In the genomic region with DNA sequence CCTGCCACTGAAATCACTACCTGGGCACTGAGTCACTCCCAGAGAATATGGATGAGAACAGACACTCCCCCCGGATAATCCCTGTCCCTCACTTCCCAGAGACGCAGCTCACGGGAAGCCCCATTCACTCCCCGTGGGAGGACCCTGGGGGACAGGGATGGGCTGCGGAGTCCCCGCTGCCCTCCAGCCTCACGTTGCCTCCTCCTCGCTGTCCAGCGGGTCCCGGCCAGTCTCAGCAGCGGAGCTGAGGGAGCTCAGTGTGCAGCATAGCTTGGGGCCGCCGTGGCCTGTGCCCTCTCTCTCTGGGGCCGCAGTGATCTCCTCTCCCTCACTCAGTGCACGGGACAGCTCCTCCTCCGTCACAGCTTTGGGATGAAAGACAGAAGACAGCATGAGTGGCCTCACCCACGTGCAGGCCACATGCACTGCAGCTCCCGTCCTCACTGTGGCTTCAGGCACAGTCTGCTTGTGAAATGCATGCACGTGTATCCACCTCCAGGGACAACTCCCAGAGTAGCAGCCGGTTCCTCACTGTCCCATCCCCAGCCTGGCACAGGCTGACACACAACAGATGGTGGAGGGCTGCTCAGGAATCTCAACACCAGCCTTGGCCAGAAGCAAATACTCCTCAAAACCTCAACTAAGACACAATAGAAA, we compare ENCODE assay signal across 16 cellular contexts. TPM values are rescaled to one million over a fixed set of nuclear protein-coding genes. Genes with fewer than 3 reads are reported as not detected.
DNase-seq lines count a peak whose midpoint lies in the region; ATAC-seq, FAIRE-seq and TF ChIP-seq lines count a peak whose summit lies in the region.
"Had no signal": no experiment of that assay in that cellular context is flagged by ENCODE, and none has a peak within 500 bp of the region (broad histone marks: within the 10 kb centered on the region; RNA-seq: fewer than 3 reads in every experiment).

No MANE protein-coding gene starts in this region.

- DNase-seq in K562 (ENCODE audit: extremely low read depth in 1 of 4, low spot score in 3 of 4), result no peak
- no peak for DNase-seq in left lobe of liver (ENCODE audit: low spot score)
- DNase-seq in T-helper 9 cell, result no peak
- DNase-seq in NCI-H1417 treated with DMSO at 0.1 percent for 48 hours (lab: John Stamatoyannopoulos, UW), result no peak
- DNase-seq in osteocyte (ENCODE audit: extremely low spot score, unreplicated experiment), result no peak
- no peak for DNase-seq in Right ventricle myocardium inferior (ENCODE audit: missing footprints)
- DNase-seq: activated T-cell treated with anti-CD3 and anti-CD28 coated beads for 4 hours; MM.1S; stimulated activated CD4-positive, alpha-beta T cell treated with anti-CD3 and anti-CD28 coated beads, Interleukin-4, amount 100 ng/mL, for 24 hours; stimulated activated naive CD4-positive, alpha-beta T cell treated with Interleukin-2 at 50 U/mL for 16 hours had no signal

- no peak overlapping the region for H3K4me3 Mint-ChIP-seq in osteocyte (ENCODE audit: unreplicated experiment)

- WGBS in K562 (ENCODE audit: insufficient coverage, low coverage, missing lambda C conversion rate), result 47% methylated on average over 20 of the region's 20 CpGs

- no TSS peak for BruUV-seq in K562 (replicated peaks; lab: Mats Ljungman, UMichigan)

- peak overlapping the region; percentile 56 to 95 (median 91); a peak in 17 of 22 replicates for H3K4me2 ChIP-seq in BLaER1 treated with 17β-estradiol and CSF1 and Interleukin-3, amounts not matched to agents 10 nM and 100 nM
- no peak overlapping the region for H3K4me2 ChIP-seq in K562 (ENCODE audit: insufficient read depth, low read length)

- TF ChIP-seq RAD21 in K562 (CRISPR knock-in tag; conservative IDR thresholded peaks at IDR 0.05 in 1 of 2, IDR thresholded peaks at IDR 0.05 in 1 of 2), result no peak

- no peaks in the 10 kb centered on the region for H3K27me3 Mint-ChIP-seq in osteocyte (ENCODE audit: unreplicated experiment)

- no peak overlapping the region for H3K4me3 ChIP-seq in BLaER1 treated with 17β-estradiol and CSF1 and Interleukin-3, amounts not matched to agents 10 nM and 100 nM
- H3K4me3 ChIP-seq in K562, result no peak overlapping the region

- ATAC-seq in K562, result no peak; the same call in 2 of the 3 replicates
- ATAC-seq in left lobe of liver, result peak; percentile 5
- no peak for ATAC-seq in Right ventricle myocardium inferior

- peak overlapping the region in 3 of 11 experiments; percentile 19 to 60 (median 53); a peak in 3 of 22 replicates for H3K9ac ChIP-seq in BLaER1 treated with 17β-estradiol and CSF1 and Interleukin-3, amounts not matched to agents 10 nM and 100 nM
- H3K9ac ChIP-seq in K562 (ENCODE audit: insufficient read depth in 1 of 2, low read depth in 2 of 2, low read length in 2 of 2), result peak overlapping the region in 1 of 2 experiments; percentile 43; a peak in 1 of 4 replicates

- peaks cover 11 to 39% (median 19%) of the 10 kb centered on the region in 11 experiments; a peak in 19 of 22 replicates for H3K36me3 ChIP-seq in BLaER1 treated with 17β-estradiol and CSF1 and Interleukin-3, amounts not matched to agents 10 nM and 100 nM
- peaks cover 12% of the 10 kb centered on the region; the same call in 1 of the 3 replicates for H3K36me3 ChIP-seq in K562 (ENCODE audit: control insufficient read depth, insufficient read depth, low read length)

- in situ Hi-C loops in K562 (cut with MboI), result no loop called here

- H3K9me3 Mint-ChIP-seq in osteocyte (ENCODE audit: unreplicated experiment), result no peaks in the 10 kb centered on the region

- H4K20me1 ChIP-seq in BLaER1 treated with 17β-estradiol and CSF1 and Interleukin-3, amounts not matched to agents 10 nM and 100 nM, result peaks cover 35 to 88% (median 64%) of the 10 kb centered on the region in 11 experiments; a peak in 21 of 22 replicates
- peaks cover 15% of the 10 kb centered on the region for H4K20me1 ChIP-seq in K562 (replicated peaks; ENCODE audit: control insufficient read depth, insufficient read depth, low read length)

- TF ChIP-seq CTCF in K562 (IDR thresholded peaks at IDR 0.05 in 2 of 3, conservative IDR thresholded peaks at IDR 0.05 in 1 of 3; ENCODE audit: insufficient read depth in 2 of 3, low read depth in 1 of 3, low read length in 3 of 3), result no peak
- no peak for TF ChIP-seq CTCF in osteocyte (IDR thresholded peaks at IDR 0.05)

- peak overlapping the region in 3 of 11 experiments; percentile 8 to 75 (median 14); a peak in 3 of 22 replicates for H3K27ac ChIP-seq in BLaER1 treated with 17β-estradiol and CSF1 and Interleukin-3, amounts not matched to agents 10 nM and 100 nM
- no peak overlapping the region for H3K27ac ChIP-seq in K562 (ENCODE audit: extremely low read depth, low read depth, low read length)

- CTCF ChIA-PET in K562 (lab: Yijun Ruan, JAX; ENCODE audit: low intra/inter-chr PET ratio), result no interaction called here

- H3K36me3 Mint-ChIP-seq in osteocyte (ENCODE audit: unreplicated experiment), result no peaks in the 10 kb centered on the region

- H2AFZ ChIP-seq in K562 (ENCODE audit: low read depth, low read length), result no peak overlapping the region

- peaks cover 41 to 99% (median 91%) of the 10 kb centered on the region in 10 experiments for H3K4me1 ChIP-seq in BLaER1 treated with 17β-estradiol and CSF1 and Interleukin-3, amounts not matched to agents 10 nM and 100 nM
- H3K4me1 ChIP-seq in K562 (replicated peaks in 1 of 2; ENCODE audit: control insufficient read depth in 2 of 2, insufficient read depth in 2 of 2, low read length in 2 of 2), result peaks cover 0 to 68% of the 10 kb centered on the region in 2 experiments; a peak in 2 of 5 replicates

- TF ChIP-seq POLR2A in GM19193 (IDR thresholded peaks at IDR 0.05; ENCODE audit: extremely low read depth, insufficient read depth, insufficient read length) (peak; percentile 7), K562 (conservative IDR thresholded peaks at IDR 0.05) (no peak)

- H3K79me2 ChIP-seq in K562 (ENCODE audit: control insufficient read depth, insufficient read depth, low read length), result no peaks in the 10 kb centered on the region

- FAIRE-seq in K562 (lab: Jason Lieb, UNC), result no peak
- FAIRE-seq: endometrium, TTC549 had no signal

- no peaks in the 10 kb centered on the region for H3K4me1 Mint-ChIP-seq in osteocyte (ENCODE audit: unreplicated experiment)

- H3K9me3 ChIP-seq in BLaER1 treated with 17β-estradiol and CSF1 and Interleukin-3, amounts not matched to agents 10 nM and 100 nM (replicated peaks in 1 of 11), result no peaks in the 10 kb centered on the region
- no peaks in the 10 kb centered on the region for H3K9me3 ChIP-seq in K562 (replicated peaks; ENCODE audit: control insufficient read depth, insufficient read depth, low read depth, low read length)

- no peaks in the 10 kb centered on the region for H3K27me3 ChIP-seq in BLaER1 treated with 17β-estradiol and CSF1 and Interleukin-3, amounts not matched to agents 10 nM and 100 nM
- H3K27me3 ChIP-seq in K562 (ENCODE audit: control insufficient read depth in 2 of 2, insufficient read depth in 2 of 2, low read length in 2 of 2), result no peaks in the 10 kb centered on the region

- no peak for TF ChIP-seq EP300 in K562 (IDR thresholded peaks at IDR 0.05; ENCODE audit: low read length)

- intact Hi-C loops in K562 (cut with micrococcal nuclease) (no loop called here), Right ventricle myocardium inferior (cut with DNase I) (no loop called here)

- no peak overlapping the region for H3K27ac Mint-ChIP-seq in osteocyte (ENCODE audit: unreplicated experiment)

- peaks cover 7% of the 10 kb centered on the region for H3K9me1 ChIP-seq in K562 (ENCODE audit: control insufficient read depth, insufficient read depth, low read length)

- POLR2A ChIA-PET in K562 (lab: Yijun Ruan, JAX), result interaction anchor here (0.6 to 1.1 kb wide), 5 partner anchors 9 to 162 kb away, joined by 3 to 5 read pairs (median 4); no protein-coding TSS in a partner anchor

RNA-seq across cellular contexts. Expression of a gene that starts 7.4 kb away (rescaled TPM):
- 10.0 and 50.7 TPM in 2 replicates for total RNA-seq in K562 (2011; cell fraction: chromatin; rRNA removed; ENCODE audit: low replicate concordance)
- total RNA-seq in K562 (2011; cell fraction: nucleolus; rRNA removed), result 29.3 and 41.0 TPM in 2 replicates
- total RNA-seq in K562 (2011; cell fraction: nucleoplasm; rRNA removed), result 13.9 and 21.2 TPM in 2 replicates
- total RNA-seq in K562 (2014; rRNA removed) (12.6 and 17.3 TPM in 2 replicates), K562 (2014; rRNA removed; fragmentation: Illumina TruSeq; extraction: Trizol) (0.35 and 0.55 TPM in 2 replicates), K562 (2015; rRNA removed; fragmentation: Illumina TruSeq; extraction: Trizol) (2.6 and 2.7 TPM in 2 replicates), K562 (2021) (7.6 and 8.3 TPM in 2 replicates), left lobe of liver (13.9 TPM), osteocyte (23.0 and 23.4 TPM in 2 replicates), Right ventricle myocardium inferior (16.8 TPM)
- polyA plus RNA-seq in K562 (2011; rRNA removed) (2.3 and 5.5 TPM in 2 replicates), K562 (2014; fragmentation: Illumina TruSeq; extraction: Trizol) (0.52 and 2.1 TPM in 2 replicates), K562 (2014; fragmentation: Nextera tagmentation; extraction: Ambion mirVana) (under 1 TPM; 0.07 to 0.18 TPM), K562 (2014; rRNA removed) (6.5 and 8.1 TPM in 2 replicates)
- 5.7 and 16.5 TPM in 2 replicates for polyA plus RNA-seq in K562 (2011; cell fraction: cytosol; rRNA removed)
- polyA plus RNA-seq in K562 (2011; cell fraction: nucleus; rRNA removed), result 37.7 and 66.6 TPM in 2 replicates
- polyA plus RNA-seq in K562 (2012), result 6.3 and 16.5 TPM in 2 replicates
- 0.57 and 0.91 TPM in 2 replicates for polyA minus RNA-seq in K562 (2011; rRNA and poly(A)+ RNA removed)
- 2.2 and 2.5 TPM in 2 replicates for polyA minus RNA-seq in K562 (2011; cell fraction: cytosol; rRNA and poly(A)+ RNA removed)
- 9.4 and 10.2 TPM in 2 replicates for polyA minus RNA-seq in K562 (2011; cell fraction: nucleus; rRNA and poly(A)+ RNA removed)

RNA-seq across cellular contexts. Expression of a gene that starts 21.6 kb away (rescaled TPM):
- total RNA-seq in K562 (2011; cell fraction: chromatin; rRNA removed; ENCODE audit: low replicate concordance), result 0.09 and 0.42 TPM in 2 replicates
- total RNA-seq in K562 (2011; cell fraction: nucleolus; rRNA removed), result 0.13 and 0.17 TPM in 2 replicates
- total RNA-seq in K562 (2011; cell fraction: nucleoplasm; rRNA removed), result 0.29 and 0.38 TPM in 2 replicates
- total RNA-seq in K562 (2014; rRNA removed) (1.5 and 2.1 TPM in 2 replicates), K562 (2014; rRNA removed; fragmentation: Illumina TruSeq; extraction: Trizol) (0.29 and 0.33 TPM in 2 replicates), K562 (2015; rRNA removed; fragmentation: Illumina TruSeq; extraction: Trizol) (2.0 and 2.2 TPM in 2 replicates), K562 (2021) (1.9 and 2.1 TPM in 2 replicates), left lobe of liver (1.4 TPM), osteocyte (not detected in 2 replicates), Right ventricle myocardium inferior (2.7 TPM)
- polyA plus RNA-seq in K562 (2011; rRNA removed) (0.34 and 0.36 TPM in 2 replicates), K562 (2014; fragmentation: Illumina TruSeq; extraction: Trizol) (0.98 and 1.7 TPM in 2 replicates), K562 (2014; fragmentation: Nextera tagmentation; extraction: Ambion mirVana) (not detected), K562 (2014; rRNA removed) (0.82 and 2.0 TPM in 2 replicates)
- 0.40 and 1.3 TPM in 2 replicates for polyA plus RNA-seq in K562 (2011; cell fraction: cytosol; rRNA removed)
- polyA plus RNA-seq in K562 (2011; cell fraction: nucleus; rRNA removed), result 0.45 and 0.75 TPM in 2 replicates
- 2.1 and 3.8 TPM in 2 replicates for polyA plus RNA-seq in K562 (2012)
- polyA minus RNA-seq in K562 (2011; rRNA and poly(A)+ RNA removed), result 0.11 and 0.36 TPM in 2 replicates
- polyA minus RNA-seq in K562 (2011; cell fraction: cytosol; rRNA and poly(A)+ RNA removed), result 0.64 and 1.7 TPM in 2 replicates
- 0.33 and 0.54 TPM in 2 replicates for polyA minus RNA-seq in K562 (2011; cell fraction: nucleus; rRNA and poly(A)+ RNA removed)
- polyA plus RNA-seq: BJ had no signal

RNA-seq across cellular contexts. Expression of a gene that starts 31.9 kb away (rescaled TPM):
- 83.4 and 274 TPM in 2 replicates for total RNA-seq in K562 (2011; cell fraction: chromatin; rRNA removed; ENCODE audit: low replicate concordance)
- 193 and 201 TPM in 2 replicates for total RNA-seq in K562 (2011; cell fraction: nucleolus; rRNA removed)
- total RNA-seq in K562 (2011; cell fraction: nucleoplasm; rRNA removed), result 97.9 and 105 TPM in 2 replicates
- 86.9 and 98.3 TPM in 2 replicates for total RNA-seq in K562 (2014; rRNA removed)
- 13.8 and 22.2 TPM in 2 replicates for total RNA-seq in K562 (2014; rRNA removed; fragmentation: Illumina TruSeq; extraction: Trizol)
- 45.6 and 45.8 TPM in 2 replicates for total RNA-seq in K562 (2015; rRNA removed; fragmentation: Illumina TruSeq; extraction: Trizol)
- total RNA-seq in K562 (2021), result 108 and 124 TPM in 2 replicates
- 50.0 and 84.1 TPM in 2 replicates for polyA plus RNA-seq in K562 (2011; rRNA removed)
- 68.5 and 125 TPM in 2 replicates for polyA plus RNA-seq in K562 (2011; cell fraction: cytosol; rRNA removed)
- 244 and 346 TPM in 2 replicates for polyA plus RNA-seq in K562 (2011; cell fraction: nucleus; rRNA removed)
- 106 and 149 TPM in 2 replicates for polyA plus RNA-seq in K562 (2012)
- polyA plus RNA-seq in K562 (2014; fragmentation: Illumina TruSeq; extraction: Trizol), result 37.6 and 65.2 TPM in 2 replicates
- polyA plus RNA-seq in K562 (2014; fragmentation: Nextera tagmentation; extraction: Ambion mirVana), result 1 to 10 TPM; 1.1 to 3.9 TPM
- polyA plus RNA-seq in K562 (2014; rRNA removed), result 83.0 and 83.1 TPM in 2 replicates
- polyA minus RNA-seq in K562 (2011; rRNA and poly(A)+ RNA removed), result 29.0 and 37.5 TPM in 2 replicates
- 63.7 and 76.3 TPM in 2 replicates for polyA minus RNA-seq in K562 (2011; cell fraction: cytosol; rRNA and poly(A)+ RNA removed)
- 42.3 and 49.5 TPM in 2 replicates for polyA minus RNA-seq in K562 (2011; cell fraction: nucleus; rRNA and poly(A)+ RNA removed)
- 97.6 TPM for total RNA-seq in left lobe of liver
- total RNA-seq in osteocyte, result 138 and 143 TPM in 2 replicates
- total RNA-seq in Right ventricle myocardium inferior, result 52.5 TPM

RNA-seq across cellular contexts. Expression of a gene that starts 46.1 kb away (rescaled TPM):
- 0.18 TPM in 1 of 2 replicates, not detected in the other for total RNA-seq in K562 (2011; cell fraction: chromatin; rRNA removed; ENCODE audit: low replicate concordance)
- total RNA-seq in K562 (2011; cell fraction: nucleolus; rRNA removed), result not detected in 2 replicates
- not detected in 2 replicates for total RNA-seq in K562 (2011; cell fraction: nucleoplasm; rRNA removed)
- total RNA-seq in K562 (2014; rRNA removed), result not detected in 2 replicates
- total RNA-seq in K562 (2014; rRNA removed; fragmentation: Illumina TruSeq; extraction: Trizol), result not detected in 2 replicates
- total RNA-seq in K562 (2015; rRNA removed; fragmentation: Illumina TruSeq; extraction: Trizol), result not detected in 2 replicates
- total RNA-seq in K562 (2021), result not detected in 2 replicates
- not detected in 2 replicates for polyA plus RNA-seq in K562 (2011; rRNA removed)
- polyA plus RNA-seq in K562 (2011; cell fraction: cytosol; rRNA removed), result not detected in 2 replicates
- polyA plus RNA-seq in K562 (2011; cell fraction: nucleus; rRNA removed), result not detected in 2 replicates
- 0.01 TPM in 1 of 2 replicates, not detected in the other for polyA plus RNA-seq in K562 (2012)
- not detected in 2 replicates for polyA plus RNA-seq in K562 (2014; fragmentation: Illumina TruSeq; extraction: Trizol)
- polyA plus RNA-seq in K562 (2014; fragmentation: Nextera tagmentation; extraction: Ambion mirVana), result under 1 TPM in 1 of 2 experiments, not detected in 1; 0.01 TPM
- polyA plus RNA-seq in K562 (2014; rRNA removed), result not detected in 2 replicates
- not detected in 2 replicates for polyA minus RNA-seq in K562 (2011; rRNA and poly(A)+ RNA removed)
- not detected in 2 replicates for polyA minus RNA-seq in K562 (2011; cell fraction: cytosol; rRNA and poly(A)+ RNA removed)
- not detected in 2 replicates for polyA minus RNA-seq in K562 (2011; cell fraction: nucleus; rRNA and poly(A)+ RNA removed)
- not detected for total RNA-seq in left lobe of liver
- total RNA-seq in osteocyte, result not detected in 2 replicates
- not detected for total RNA-seq in Right ventricle myocardium inferior
- total RNA-seq: NCI-H460 had no signal
